ENCODE assay signal across 21 cellular contexts in genomic region chrX:136620780-136621179, GRCh38. TPM values are rescaled to one million over a fixed set of nuclear protein-coding genes. Genes with fewer than 3 reads are reported as not detected.
A peak's percentile ranks its signal among the peaks of the same experiment; 100 is the strongest.
DNase-seq lines count a peak whose midpoint lies in the region; ATAC-seq lines count a peak whose summit lies in the region.
"Had no signal": no experiment of that assay in that cellular context is flagged by ENCODE, and none has a peak within 500 bp of the region (broad histone marks: within the 10 kb centered on the region; RNA-seq: fewer than 3 reads in every experiment).

No MANE protein-coding gene starts in this region.

- H3K4me1 ChIP-seq in Karpas-422 (ENCODE audit: low read length): no peaks in the 10 kb centered on the region

- H3K27me3 ChIP-seq in Karpas-422 (ENCODE audit: low read length): no peaks in the 10 kb centered on the region

- H3K9me3 ChIP-seq in Karpas-422 (ENCODE audit: low read length): no peaks in the 10 kb centered on the region

- H3K9ac ChIP-seq in Karpas-422 (ENCODE audit: low read length): no peak overlapping the region
- H3K9ac ChIP-seq: BLaER1, KMS-11 had no signal

- no peak overlapping the region for H3K4me2 ChIP-seq in Karpas-422 (ENCODE audit: low read depth, low read length, poor library complexity, severe bottlenecking)
- H3K4me2 ChIP-seq: KMS-11 had no signal

- DNase-seq in T-helper 1 cell (no peak), Karpas-422 (no peak), HCEC 1CT (no peak)
- no peak for DNase-seq in activated naive CD4-positive, alpha-beta T cell treated with Interleukin-2 at 50 U/mL for 16 hours
- DNase-seq in activated T-helper 1 cell treated with anti-CD3 and anti-CD28 coated beads, Interleukin-12 subunit alpha, Interleukin-12 subunit beta, Interleukin-2, Interleukin-4 antibody, amounts not matched to agents 30 ng/mL and 10 ng/mL and 1 ng/mL, durations not matched to agents 14 hours and 24 hours and 36 hours (ENCODE audit: low spot score): no peak
- no peak for DNase-seq in stimulated activated effector memory CD8-positive, alpha-beta T cell treated with anti-CD3 and anti-CD28 coated beads, Interleukin-12 subunit alpha, Interleukin-12 subunit beta, amount 100 ng/mL, for 72 hours (ENCODE audit: low spot score in 2 of 2)
- DNase-seq: GOT3; MM.1S; NCI-H1105; NCI-H1694 treated with DMSO at 0.1 percent for 48 hours; NCI-H345; NCI-H526 treated with DMSO at 0.1 percent for 48 hours; NK-92 treated with Interleukin-12 subunit alpha and Interleukin-12 subunit beta, amount 100 ng/mL, for 24 hours; OCI-M1 had no signal

- peaks cover 60% of the 10 kb centered on the region for H3K4me1 Mint-ChIP-seq in T-helper 1 cell treated with Interleukin-12 subunit alpha and Interleukin-12 subunit beta and Interleukin-4 antibody, amounts not matched to agents 30 μg/mL and 1 μg/mL, for 36 hours (ENCODE audit: low read depth)
- peaks cover 76% of the 10 kb centered on the region for H3K4me1 Mint-ChIP-seq in activated naive CD4-positive, alpha-beta T cell treated with anti-CD3 and anti-CD28 coated beads, Interleukin-2, amount 50 U/mL, for 24 hours
- H3K4me1 Mint-ChIP-seq in activated T-helper 1 cell treated with anti-CD3 and anti-CD28 coated beads, Interleukin-12 subunit alpha, Interleukin-12 subunit beta, Interleukin-2, Interleukin-4 antibody, amounts not matched to agents 30 ng/mL and 10 ng/mL and 1 ng/mL, durations not matched to agents 14 hours and 24 hours and 36 hours (ENCODE audit: low read depth): peaks cover 82% of the 10 kb centered on the region
- peaks cover 45% of the 10 kb centered on the region for H3K4me1 Mint-ChIP-seq in stimulated activated effector memory CD8-positive, alpha-beta T cell treated with anti-CD3 and anti-CD28 coated beads, Interleukin-12 subunit alpha, Interleukin-12 subunit beta, amount 100 ng/mL, for 72 hours

- H3K9me2 ChIP-seq in Karpas-422 (replicated peaks; ENCODE audit: insufficient read depth, low read length): no peaks in the 10 kb centered on the region

- peaks cover 11% of the 10 kb centered on the region for H3K36me3 Mint-ChIP-seq in T-helper 1 cell treated with Interleukin-12 subunit alpha and Interleukin-12 subunit beta and Interleukin-4 antibody, amounts not matched to agents 30 μg/mL and 1 μg/mL, for 36 hours (ENCODE audit: low read depth)
- H3K36me3 Mint-ChIP-seq in activated naive CD4-positive, alpha-beta T cell treated with anti-CD3 and anti-CD28 coated beads, Interleukin-2, amount 50 U/mL, for 24 hours: peaks cover 1% of the 10 kb centered on the region
- peaks cover 7% of the 10 kb centered on the region for H3K36me3 Mint-ChIP-seq in activated T-helper 1 cell treated with anti-CD3 and anti-CD28 coated beads, Interleukin-12 subunit alpha, Interleukin-12 subunit beta, Interleukin-2, Interleukin-4 antibody, amounts not matched to agents 30 ng/mL and 10 ng/mL and 1 ng/mL, durations not matched to agents 14 hours and 24 hours and 36 hours (ENCODE audit: low read depth)
- peaks cover 14% of the 10 kb centered on the region for H3K36me3 Mint-ChIP-seq in stimulated activated effector memory CD8-positive, alpha-beta T cell treated with anti-CD3 and anti-CD28 coated beads, Interleukin-12 subunit alpha, Interleukin-12 subunit beta, amount 100 ng/mL, for 72 hours

- H4K20me1 ChIP-seq in Karpas-422 (ENCODE audit: insufficient read depth, low read depth, low read length): no peaks in the 10 kb centered on the region
- H4K20me1 ChIP-seq: BLaER1 had no signal

- H3K27ac Mint-ChIP-seq in T-helper 1 cell treated with Interleukin-12 subunit alpha and Interleukin-12 subunit beta and Interleukin-4 antibody, amounts not matched to agents 30 μg/mL and 1 μg/mL, for 36 hours: peak overlapping the region; percentile 91
- H3K27ac Mint-ChIP-seq in activated naive CD4-positive, alpha-beta T cell treated with anti-CD3 and anti-CD28 coated beads, Interleukin-2, amount 50 U/mL, for 24 hours: peak overlapping the region; percentile 83
- H3K27ac Mint-ChIP-seq in activated T-helper 1 cell treated with anti-CD3 and anti-CD28 coated beads, Interleukin-12 subunit alpha, Interleukin-12 subunit beta, Interleukin-2, Interleukin-4 antibody, amounts not matched to agents 30 ng/mL and 10 ng/mL and 1 ng/mL, durations not matched to agents 14 hours and 24 hours and 36 hours: peak overlapping the region; percentile 93
- peak overlapping the region; percentile 73 for H3K27ac Mint-ChIP-seq in stimulated activated effector memory CD8-positive, alpha-beta T cell treated with anti-CD3 and anti-CD28 coated beads, Interleukin-12 subunit alpha, Interleukin-12 subunit beta, amount 100 ng/mL, for 72 hours

- H3K27ac ChIP-seq in Karpas-422 (ENCODE audit: low read length): no peak overlapping the region
- H3K27ac ChIP-seq: 22Rv1, BLaER1, KMS-11, RWPE1 had no signal

- H3K27me3 Mint-ChIP-seq in T-helper 1 cell treated with Interleukin-12 subunit alpha and Interleukin-12 subunit beta and Interleukin-4 antibody, amounts not matched to agents 30 μg/mL and 1 μg/mL, for 36 hours (ENCODE audit: low read depth): no peaks in the 10 kb centered on the region
- H3K27me3 Mint-ChIP-seq in activated naive CD4-positive, alpha-beta T cell treated with anti-CD3 and anti-CD28 coated beads, Interleukin-2, amount 50 U/mL, for 24 hours: no peaks in the 10 kb centered on the region
- no peaks in the 10 kb centered on the region for H3K27me3 Mint-ChIP-seq in activated T-helper 1 cell treated with anti-CD3 and anti-CD28 coated beads, Interleukin-12 subunit alpha, Interleukin-12 subunit beta, Interleukin-2, Interleukin-4 antibody, amounts not matched to agents 30 ng/mL and 10 ng/mL and 1 ng/mL, durations not matched to agents 14 hours and 24 hours and 36 hours (ENCODE audit: insufficient read depth)

- H3K4me3 Mint-ChIP-seq in T-helper 1 cell treated with Interleukin-12 subunit alpha and Interleukin-12 subunit beta and Interleukin-4 antibody, amounts not matched to agents 30 μg/mL and 1 μg/mL, for 36 hours: no peak overlapping the region
- peak overlapping the region; percentile 26 for H3K4me3 Mint-ChIP-seq in activated naive CD4-positive, alpha-beta T cell treated with anti-CD3 and anti-CD28 coated beads, Interleukin-2, amount 50 U/mL, for 24 hours
- H3K4me3 Mint-ChIP-seq in activated T-helper 1 cell treated with anti-CD3 and anti-CD28 coated beads, Interleukin-12 subunit alpha, Interleukin-12 subunit beta, Interleukin-2, Interleukin-4 antibody, amounts not matched to agents 30 ng/mL and 10 ng/mL and 1 ng/mL, durations not matched to agents 14 hours and 24 hours and 36 hours: no peak overlapping the region
- H3K4me3 Mint-ChIP-seq in stimulated activated effector memory CD8-positive, alpha-beta T cell treated with anti-CD3 and anti-CD28 coated beads, Interleukin-12 subunit alpha, Interleukin-12 subunit beta, amount 100 ng/mL, for 72 hours: no peak overlapping the region

- H3K79me2 ChIP-seq in Karpas-422 (ENCODE audit: low read length): no peaks in the 10 kb centered on the region

- intact Hi-C loops in activated T-helper 1 cell treated with anti-CD3 and anti-CD28 coated beads, Interleukin-12 subunit alpha, Interleukin-12 subunit beta, Interleukin-2, Interleukin-4 antibody, amounts not matched to agents 30 ng/mL and 10 ng/mL and 1 ng/mL, durations not matched to agents 14 hours and 24 hours and 36 hours (cut with micrococcal nuclease): loop anchor here (1.0 kb wide), 3 partner anchors 15 to 33 kb away; no protein-coding TSS in a partner anchor

- H2AFZ ChIP-seq in Karpas-422 (ENCODE audit: low read length): no peak overlapping the region

- H3K36me3 ChIP-seq in Karpas-422 (ENCODE audit: insufficient read depth, low read length): no peaks in the 10 kb centered on the region
- H3K36me3 ChIP-seq: BLaER1 had no signal

- H3K4me3 ChIP-seq in Karpas-422 (ENCODE audit: low read length): no peak overlapping the region
- H3K4me3 ChIP-seq: BLaER1 had no signal

- H3K9me3 Mint-ChIP-seq in T-helper 1 cell treated with Interleukin-12 subunit alpha and Interleukin-12 subunit beta and Interleukin-4 antibody, amounts not matched to agents 30 μg/mL and 1 μg/mL, for 36 hours: peaks cover 7% of the 10 kb centered on the region
- H3K9me3 Mint-ChIP-seq in activated naive CD4-positive, alpha-beta T cell treated with anti-CD3 and anti-CD28 coated beads, Interleukin-2, amount 50 U/mL, for 24 hours: no peaks in the 10 kb centered on the region
- H3K9me3 Mint-ChIP-seq in activated T-helper 1 cell treated with anti-CD3 and anti-CD28 coated beads, Interleukin-12 subunit alpha, Interleukin-12 subunit beta, Interleukin-2, Interleukin-4 antibody, amounts not matched to agents 30 ng/mL and 10 ng/mL and 1 ng/mL, durations not matched to agents 14 hours and 24 hours and 36 hours: peaks cover 7% of the 10 kb centered on the region
- no peaks in the 10 kb centered on the region for H3K9me3 Mint-ChIP-seq in stimulated activated effector memory CD8-positive, alpha-beta T cell treated with anti-CD3 and anti-CD28 coated beads, Interleukin-12 subunit alpha, Interleukin-12 subunit beta, amount 100 ng/mL, for 72 hours

- no peak for ATAC-seq in stimulated activated effector memory CD8-positive, alpha-beta T cell treated with anti-CD3 and anti-CD28 coated beads, Interleukin-12 subunit alpha, Interleukin-12 subunit beta, amount 100 ng/mL, for 72 hours
- ATAC-seq: HepG2 had no signal

RNA-seq across cellular contexts. Expression of gene CD40LG, which starts 27.2 kb away (rescaled TPM):
- total RNA-seq in activated T-helper 1 cell treated with anti-CD3 and anti-CD28 coated beads, Interleukin-12 subunit alpha, Interleukin-12 subunit beta, Interleukin-2, Interleukin-4 antibody, amounts not matched to agents 30 ng/mL and 10 ng/mL and 1 ng/mL, durations not matched to agents 14 hours and 24 hours and 36 hours: 261 and 272 TPM in 2 replicates
- not detected in 2 replicates for total RNA-seq in Karpas-422 (2014; rRNA removed; shearing (Covaris generic); ENCODE audit: low replicate concordance)
- total RNA-seq: HepG2 had no signal

Comparison
In these comparisons a context has a peak if more than half of its experiments do, and no peak if none do; other contexts are left out.
1. RNA of gene CD40LG, which starts 27.2 kb away (total RNA-seq): 261 to 272 TPM in activated T-helper 1 cell treated with anti-CD3 and anti-CD28 coated beads, Interleukin-12 subunit alpha, Interleukin-12 subunit beta, Interleukin-2, Interleukin-4 antibody, amounts not matched to agents 30 ng/mL and 10 ng/mL and 1 ng/mL, durations not matched to agents 14 hours and 24 hours and 36 hours; not detected in Karpas-422; every median in the first group is over 100 times any median in the second.
2. Peak in every context shown above with its lines, with median percentiles within 50 percentile points of each other: H3K27ac Mint-ChIP-seq.